In genomic region chrX:54271661-54272060, GRCh38 we compare ENCODE assay signal across 28 cellular contexts.
"Had no signal": no experiment of that assay in that cellular context is flagged by ENCODE, and none has a peak within 500 bp of the region (broad histone marks: within the 10 kb centered on the region; RNA-seq: fewer than 3 reads in every experiment).

No MANE protein-coding gene starts in this region.

- H3K9ac ChIP-seq: neural progenitor cell had no signal

- H3K27me3 Mint-ChIP-seq: naive thymus-derived CD8-positive, alpha-beta T cell; progenitor cell of endocrine pancreas had no signal

- DNase-seq: immature natural killer cell; kidney; left colon; left lung; lower lobe of right lung; mammary epithelial cell; mesenchymal stem cell; naive thymus-derived CD8-positive, alpha-beta T cell; occipital lobe; stimulated activated CD4-positive, alpha-beta T cell treated with anti-CD3 and anti-CD28 coated beads, Interleukin-12 subunit alpha, Interleukin-12 subunit beta, amount 100 ng/mL, for 4 hours; stimulated activated CD4-positive, alpha-beta T cell treated with anti-CD3 and anti-CD28 coated beads, Interleukin-15, amount 100 ng/mL, for 24 hours; stimulated activated CD4-positive, alpha-beta T cell treated with anti-CD3 and anti-CD28 coated beads, Interleukin-2, amount 100 ng/mL, for 24 hours; stimulated activated CD4-positive, alpha-beta T cell treated with anti-CD3 and anti-CD28 coated beads, Interleukin-4, amount 100 ng/mL, for 1 hour; stimulated activated naive B cell treated with anti-CD40 and anti-IgM and Interleukin-4, amounts not matched to agents 10 μg/mL and 1 μg/mL and 100 μg/mL, for 72 hours; stimulated activated naive CD8-positive, alpha-beta T cell treated with anti-CD3 and anti-CD28 coated beads, Interleukin-15, Interleukin-2, amounts not matched to agents 100 U/mL and 50 U/mL, for 24 hours; stomach; testis; thyroid gland; transverse colon; upper lobe of left lung had no signal

- H3K36me3 ChIP-seq: left lung, lower lobe of right lung, neural progenitor cell, neutrophil, right atrium auricular region, stomach, thyroid gland, transverse colon, upper lobe of left lung, vagina had no signal

- H2AFZ ChIP-seq: neural progenitor cell had no signal

- H3K36me3 Mint-ChIP-seq: immature natural killer cell; naive thymus-derived CD8-positive, alpha-beta T cell; neural progenitor cell; stimulated activated naive B cell treated with anti-CD40 and anti-IgM and Interleukin-4, amounts not matched to agents 10 μg/mL and 1 μg/mL and 100 μg/mL, for 72 hours had no signal

- H3K4me3 Mint-ChIP-seq: immature natural killer cell; naive thymus-derived CD8-positive, alpha-beta T cell; nephron; neural progenitor cell; stimulated activated naive B cell treated with anti-CD40 and anti-IgM and Interleukin-4, amounts not matched to agents 10 μg/mL and 1 μg/mL and 100 μg/mL, for 72 hours had no signal

- H3K27me3 ChIP-seq: left lung, neural progenitor cell, neutrophil, right atrium auricular region, stomach, testis, thyroid gland, transverse colon, upper lobe of left lung, vagina had no signal

- H3K27ac Mint-ChIP-seq: immature natural killer cell; naive thymus-derived CD8-positive, alpha-beta T cell; nephron; neural progenitor cell; progenitor cell of endocrine pancreas; stimulated activated naive B cell treated with anti-CD40 and anti-IgM and Interleukin-4, amounts not matched to agents 10 μg/mL and 1 μg/mL and 100 μg/mL, for 72 hours had no signal

- H3K9me3 Mint-ChIP-seq: immature natural killer cell; naive thymus-derived CD8-positive, alpha-beta T cell; nephron; neural progenitor cell; stimulated activated naive B cell treated with anti-CD40 and anti-IgM and Interleukin-4, amounts not matched to agents 10 μg/mL and 1 μg/mL and 100 μg/mL, for 72 hours had no signal

- ATAC-seq: left colon; left lung; lower lobe of right lung; naive thymus-derived CD8-positive, alpha-beta T cell; sciatic nerve; stimulated activated naive B cell treated with anti-CD40 and anti-IgM and Interleukin-4, amounts not matched to agents 10 μg/mL and 1 μg/mL and 100 μg/mL, for 72 hours; stimulated activated naive CD8-positive, alpha-beta T cell treated with anti-CD3 and anti-CD28 coated beads, Interleukin-15, Interleukin-2, amounts not matched to agents 100 U/mL and 50 U/mL, for 24 hours had no signal

- H3K27ac ChIP-seq: left lung, lower lobe of right lung, neural progenitor cell, neutrophil, right atrium auricular region, skin epidermis, stomach, testis, thyroid gland, transverse colon, upper lobe of left lung, vagina had no signal

- H3K4me1 Mint-ChIP-seq: immature natural killer cell; naive thymus-derived CD8-positive, alpha-beta T cell; nephron; stimulated activated naive B cell treated with anti-CD40 and anti-IgM and Interleukin-4, amounts not matched to agents 10 μg/mL and 1 μg/mL and 100 μg/mL, for 72 hours had no signal

- H3K4me2 ChIP-seq: neural progenitor cell had no signal

- H3K9me3 ChIP-seq: left lung, lower lobe of right lung, neutrophil, right atrium auricular region, stomach, testis, thyroid gland, transverse colon, upper lobe of left lung, vagina had no signal

- H3K4me3 ChIP-seq: left lung, lower lobe of right lung, neural progenitor cell, right atrium auricular region, skin epidermis, stomach, testis, thyroid gland, transverse colon, upper lobe of left lung, vagina had no signal

- H3K4me1 ChIP-seq: left lung, lower lobe of right lung, neural progenitor cell, right atrium auricular region, stomach, testis, thyroid gland, transverse colon, upper lobe of left lung, vagina had no signal
